ENCODE assay signal across 17 cellular contexts in the genomic region with DNA sequence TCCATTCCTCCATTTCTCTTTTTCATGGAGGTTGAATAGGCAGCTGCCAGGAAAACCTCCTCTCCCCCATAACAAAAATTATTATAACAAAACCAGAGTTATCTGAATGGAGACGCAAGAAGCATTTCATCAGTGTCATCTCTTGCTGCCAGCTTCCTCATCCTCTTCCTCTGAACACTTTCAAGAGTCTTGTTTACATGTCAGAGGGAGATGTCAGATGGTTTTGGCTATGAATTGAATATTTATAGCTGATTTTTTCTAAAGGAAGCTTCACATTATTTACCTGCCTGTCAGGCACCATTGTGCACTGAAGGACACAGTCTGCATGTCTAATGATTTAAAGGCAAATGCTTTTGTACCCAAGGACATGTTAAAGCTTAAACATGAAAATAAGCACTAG.
A peak's percentile ranks its signal among the peaks of the same experiment; 100 is the strongest.
DNase-seq lines count a peak whose midpoint lies in the region; TF ChIP-seq lines count a peak whose summit lies in the region.
"Had no signal": no experiment of that assay in that cellular context is flagged by ENCODE, and none has a peak within 500 bp of the region (broad histone marks: within the 10 kb centered on the region; RNA-seq: fewer than 3 reads in every experiment).

No MANE protein-coding gene starts in this region.

- H3K9me2 ChIP-seq in OCI-LY1 (ENCODE audit: low read depth, low read length): no peaks in the 10 kb centered on the region

- no peaks in the 10 kb centered on the region for H3K9me3 ChIP-seq in CD8-positive, alpha-beta memory T cell (ENCODE audit: low read length)
- H3K9me3 ChIP-seq in OCI-LY1 (ENCODE audit: low read length): no peaks in the 10 kb centered on the region
- H3K9me3 ChIP-seq: colonic mucosa, lower lobe of right lung had no signal

- peak overlapping the region; percentile 41 for H3K9ac ChIP-seq in OCI-LY1 (ENCODE audit: low read length)

- H3K27ac Mint-ChIP-seq in CD8-positive, alpha-beta memory T cell: peak overlapping the region; percentile 16 to 89 (median 72)
- H3K27ac Mint-ChIP-seq in dendritic cell treated with granulocyte-macrophage colony-stimulating factor and Interleukin-4, amounts not matched to agents 40 ng/mL and 50 ng/mL, for 4 days: peak overlapping the region; percentile 64
- no peak overlapping the region for H3K27ac Mint-ChIP-seq in MCF 10A (ENCODE audit: low read depth, unreplicated experiment)

- H3K9me3 Mint-ChIP-seq in CD8-positive, alpha-beta memory T cell: no peaks in the 10 kb centered on the region
- H3K9me3 Mint-ChIP-seq in dendritic cell treated with granulocyte-macrophage colony-stimulating factor and Interleukin-4, amounts not matched to agents 40 ng/mL and 50 ng/mL, for 4 days: no peaks in the 10 kb centered on the region
- H3K9me3 Mint-ChIP-seq in MCF 10A (ENCODE audit: unreplicated experiment): no peaks in the 10 kb centered on the region

- H4K20me1 ChIP-seq in OCI-LY1 (ENCODE audit: insufficient read depth, low read length): no peaks in the 10 kb centered on the region

- peaks cover under 1% of the 10 kb centered on the region for H3K36me3 ChIP-seq in CD8-positive, alpha-beta memory T cell (ENCODE audit: insufficient read depth, low read length)
- peaks cover 12% of the 10 kb centered on the region; the same call in 1 of the 2 replicates for H3K36me3 ChIP-seq in OCI-LY1 (ENCODE audit: insufficient read depth, low read length)
- H3K36me3 ChIP-seq: colonic mucosa, lower lobe of right lung had no signal

- no peaks in the 10 kb centered on the region for H3K27me3 ChIP-seq in CD8-positive, alpha-beta memory T cell (ENCODE audit: insufficient read depth, low read length, poor library complexity, severe bottlenecking)
- no peaks in the 10 kb centered on the region for H3K27me3 ChIP-seq in OCI-LY1 (ENCODE audit: insufficient read depth, low read length)
- H3K27me3 ChIP-seq: colonic mucosa had no signal

- H3K4me3 Mint-ChIP-seq in CD8-positive, alpha-beta memory T cell: peak overlapping the region in 5 of 7 donors; percentile 13 to 50 (median 23)
- H3K4me3 Mint-ChIP-seq in dendritic cell treated with granulocyte-macrophage colony-stimulating factor and Interleukin-4, amounts not matched to agents 40 ng/mL and 50 ng/mL, for 4 days: no peak overlapping the region
- H3K4me3 Mint-ChIP-seq in MCF 10A (ENCODE audit: unreplicated experiment): no peak overlapping the region

- BruUV-seq in MCF 10A (replicated peaks; lab: Mats Ljungman, UMichigan): no TSS peak

- H3F3A ChIP-seq in OCI-LY1 (ENCODE audit: insufficient read depth, low read length): peaks cover 4% of the 10 kb centered on the region; the same call in 1 of the 2 replicates

- intact Hi-C loops in dendritic cell treated with granulocyte-macrophage colony-stimulating factor and Interleukin-4, amounts not matched to agents 40 ng/mL and 50 ng/mL, for 4 days (cut with micrococcal nuclease): no loop called here
- intact Hi-C loops in head of caudate nucleus (cut with DNase I): no loop called here
- intact Hi-C loops in MCF 10A (cut with micrococcal nuclease): no loop called here

- CTCF ChIA-PET in CD8-positive, alpha-beta memory T cell (lab: Charles Lee): interaction anchor here (0.9 to 2.6 kb wide), 3 partner anchors 21 to 43 kb away, joined by 3 to 11 read pairs (median 3); no protein-coding TSS in a partner anchor
- CTCF ChIA-PET in MCF 10A (lab: Yijun Ruan, JAX): interaction anchor here (0.6 kb wide), 3 partner anchors 14 to 169 kb away, joined by 3 to 4 read pairs (median 3); no protein-coding TSS in a partner anchor

- H3K79me2 ChIP-seq in OCI-LY1 (ENCODE audit: insufficient read depth, low read length): no peaks in the 10 kb centered on the region

- peaks cover 0 to 36% (median 7%) of the 10 kb centered on the region in 3 donors for H3K36me3 Mint-ChIP-seq in CD8-positive, alpha-beta memory T cell
- H3K36me3 Mint-ChIP-seq in dendritic cell treated with granulocyte-macrophage colony-stimulating factor and Interleukin-4, amounts not matched to agents 40 ng/mL and 50 ng/mL, for 4 days (ENCODE audit: low read depth): peaks cover 19% of the 10 kb centered on the region
- no peaks in the 10 kb centered on the region for H3K36me3 Mint-ChIP-seq in MCF 10A (ENCODE audit: insufficient read depth, unreplicated experiment)

- peak; percentile 27 for DNase-seq in CD1c-positive myeloid dendritic cell (ENCODE audit: extremely low spot score)
- DNase-seq in CD8-positive, alpha-beta memory T cell: no peak
- no peak for DNase-seq in head of caudate nucleus
- no peak for DNase-seq in MCF 10A (ENCODE audit: unreplicated experiment)
- no peak for DNase-seq in stimulated activated CD4-positive, alpha-beta T cell treated with anti-CD3 and anti-CD28 coated beads, Interleukin-4, amount 100 ng/mL, for 4 hours
- no peak for DNase-seq in middle frontal gyrus (ENCODE audit: extremely low spot score, low spot score)
- DNase-seq: amygdala, C1 segment of cervical spinal cord, colonic mucosa, H7, Kasumi-1, lower lobe of right lung, NCI-H2227 treated with DMSO at 0.1 percent for 48 hours, small intestine had no signal

- no peak overlapping the region for H3K27ac ChIP-seq in CD8-positive, alpha-beta memory T cell (ENCODE audit: low read depth, low read length)
- peak overlapping the region; percentile 89 for H3K27ac ChIP-seq in OCI-LY1 (ENCODE audit: low read depth, low read length, poor library complexity, severe bottlenecking)
- H3K27ac ChIP-seq: colonic mucosa, lower lobe of right lung, RWPE1 had no signal

- no peaks in the 10 kb centered on the region for H3K27me3 Mint-ChIP-seq in CD8-positive, alpha-beta memory T cell
- H3K27me3 Mint-ChIP-seq in dendritic cell treated with granulocyte-macrophage colony-stimulating factor and Interleukin-4, amounts not matched to agents 40 ng/mL and 50 ng/mL, for 4 days: no peaks in the 10 kb centered on the region
- no peaks in the 10 kb centered on the region for H3K27me3 Mint-ChIP-seq in MCF 10A (ENCODE audit: insufficient read depth, unreplicated experiment)

- POLR2A ChIA-PET in CD8-positive, alpha-beta memory T cell (lab: Charles Lee): no interaction called here
- POLR2A ChIA-PET in MCF 10A (lab: Yijun Ruan, JAX): no interaction called here

- no peak for TF ChIP-seq CTCF in OCI-LY1 (IDR thresholded peaks at IDR 0.05; ENCODE audit: low read length)
- no peak for TF ChIP-seq CTCF in MCF 10A (IDR thresholded peaks at IDR 0.05; ENCODE audit: unreplicated experiment)

- H3K4me1 ChIP-seq in CD8-positive, alpha-beta memory T cell (ENCODE audit: insufficient read depth, low read length): peaks cover 82% of the 10 kb centered on the region
- H3K4me1 ChIP-seq in OCI-LY1 (ENCODE audit: insufficient read depth, low read length, severe bottlenecking): peaks cover 83% of the 10 kb centered on the region
- H3K4me1 ChIP-seq: colonic mucosa had no signal

- H2AFZ ChIP-seq in OCI-LY1 (ENCODE audit: low read length): no peak overlapping the region

- no peak overlapping the region for H3K4me3 ChIP-seq in CD8-positive, alpha-beta memory T cell (ENCODE audit: low read length)
- peak overlapping the region; percentile 19 for H3K4me3 ChIP-seq in OCI-LY1 (ENCODE audit: low read depth, low read length, poor library complexity, severe bottlenecking)
- H3K4me3 ChIP-seq: colonic mucosa, lower lobe of right lung had no signal

- peak overlapping the region; percentile 54 for H3K4me2 ChIP-seq in OCI-LY1 (ENCODE audit: low read length)

- peaks cover 73 to 90% (median 85%) of the 10 kb centered on the region in 3 donors for H3K4me1 Mint-ChIP-seq in CD8-positive, alpha-beta memory T cell
- peaks cover 41% of the 10 kb centered on the region for H3K4me1 Mint-ChIP-seq in dendritic cell treated with granulocyte-macrophage colony-stimulating factor and Interleukin-4, amounts not matched to agents 40 ng/mL and 50 ng/mL, for 4 days (ENCODE audit: low read depth)
- H3K4me1 Mint-ChIP-seq in MCF 10A (ENCODE audit: insufficient read depth, unreplicated experiment): peaks cover 17% of the 10 kb centered on the region

Comparison
In these comparisons a context has a peak if more than half of its experiments do, and no peak if none do; other contexts are left out.
1. H3K4me3 Mint-ChIP-seq: peak in CD8-positive, alpha-beta memory T cell (5 of 7); none in dendritic cell treated with granulocyte-macrophage colony-stimulating factor and Interleukin-4, amounts not matched to agents 40 ng/mL and 50 ng/mL, for 4 days (single experiment) and MCF 10A (single experiment).